Comparison of ENCODE assay signal across 11 cellular contexts in genomic region chr16:28304214-28304613, GRCh38. TPM values are rescaled to one million over a fixed set of nuclear protein-coding genes. Genes with fewer than 3 reads are reported as not detected.
DNase-seq lines count a peak whose midpoint lies in the region; ATAC-seq and TF ChIP-seq lines count a peak whose summit lies in the region.
"Had no signal": no experiment of that assay in that cellular context is flagged by ENCODE, and none has a peak within 500 bp of the region (broad histone marks: within the 10 kb centered on the region; RNA-seq: fewer than 3 reads in every experiment).

No MANE protein-coding gene starts in this region.

- H3K27ac Mint-ChIP-seq in endodermal cell (no peak overlapping the region), neural progenitor cell (no peak overlapping the region)

- H4K20me1 ChIP-seq in neural progenitor cell (ENCODE audit: low read depth), result peaks cover 93% of the 10 kb centered on the region

- no peak overlapping the region for H2AFZ ChIP-seq in neural progenitor cell (replicated peaks)

- H3K79me2 ChIP-seq in neural progenitor cell (ENCODE audit: low read depth), result peaks cover 71% of the 10 kb centered on the region

- H3K36me3 ChIP-seq in H7 (replicated peaks; ENCODE audit: control insufficient read depth, insufficient read depth, low read length) (peaks cover 10% of the 10 kb centered on the region), endodermal cell (ENCODE audit: control insufficient read depth, insufficient read depth, low read length) (peaks cover 26% of the 10 kb centered on the region), neural progenitor cell (no peaks in the 10 kb centered on the region)
- H3K36me3 ChIP-seq: right lobe of liver had no signal

- H3K9ac ChIP-seq in endodermal cell (ENCODE audit: extremely low read depth, low read length, poor library complexity, severe bottlenecking), result no peak overlapping the region
- no peak overlapping the region for H3K9ac ChIP-seq in neural progenitor cell

- H3K27me3 ChIP-seq in H7 (ENCODE audit: control insufficient read depth, insufficient read depth, low read length) (no peaks in the 10 kb centered on the region), endodermal cell (ENCODE audit: control insufficient read depth, insufficient read depth, low read length, poor library complexity, severe bottlenecking) (no peaks in the 10 kb centered on the region), neural progenitor cell (no peaks in the 10 kb centered on the region)
- H3K27me3 ChIP-seq: right lobe of liver had no signal

- H3K4me1 Mint-ChIP-seq in endodermal cell, result peaks cover 4% of the 10 kb centered on the region
- no peaks in the 10 kb centered on the region for H3K4me1 Mint-ChIP-seq in neural progenitor cell
- H3K4me1 Mint-ChIP-seq: stimulated activated naive B cell treated with anti-CD40 and anti-IgM and Interleukin-4, amounts not matched to agents 10 μg/mL and 1 μg/mL and 100 μg/mL, for 72 hours had no signal

- H3K36me3 Mint-ChIP-seq in endodermal cell (ENCODE audit: low read depth) (peaks cover 49% of the 10 kb centered on the region), neural progenitor cell (peaks cover 26% of the 10 kb centered on the region)
- H3K36me3 Mint-ChIP-seq: stimulated activated naive B cell treated with anti-CD40 and anti-IgM and Interleukin-4, amounts not matched to agents 10 μg/mL and 1 μg/mL and 100 μg/mL, for 72 hours had no signal

- H3K27ac ChIP-seq in endodermal cell (ENCODE audit: low read depth, low read length), result no peak overlapping the region
- no peak overlapping the region for H3K27ac ChIP-seq in neural progenitor cell
- H3K27ac ChIP-seq: HL-60, right lobe of liver had no signal

- H3K27me3 Mint-ChIP-seq in endodermal cell (ENCODE audit: insufficient read depth) (no peaks in the 10 kb centered on the region), neural progenitor cell (ENCODE audit: insufficient read depth, low read depth) (peaks cover 2% of the 10 kb centered on the region)
- H3K27me3 Mint-ChIP-seq: stimulated activated naive B cell treated with anti-CD40 and anti-IgM and Interleukin-4, amounts not matched to agents 10 μg/mL and 1 μg/mL and 100 μg/mL, for 72 hours had no signal

- H3F3A ChIP-seq in neural progenitor cell (ENCODE audit: low read depth), result no peaks in the 10 kb centered on the region

- H3K4me1 ChIP-seq in endodermal cell (ENCODE audit: control insufficient read depth, insufficient read depth, low read length) (no peaks in the 10 kb centered on the region), neural progenitor cell (no peaks in the 10 kb centered on the region)

- H3K9me3 Mint-ChIP-seq in endodermal cell (no peaks in the 10 kb centered on the region), neural progenitor cell (no peaks in the 10 kb centered on the region)

- H3K4me3 Mint-ChIP-seq in endodermal cell, result no peak overlapping the region
- H3K4me3 Mint-ChIP-seq in neural progenitor cell, result peak overlapping the region; percentile 50
- H3K4me3 Mint-ChIP-seq: stimulated activated naive B cell treated with anti-CD40 and anti-IgM and Interleukin-4, amounts not matched to agents 10 μg/mL and 1 μg/mL and 100 μg/mL, for 72 hours had no signal

- DNase-seq in H7, result peak; percentile 81
- peak; percentile 57 for DNase-seq in NCI-H226
- DNase-seq in endodermal cell, result peak; percentile 87
- DNase-seq in neural progenitor cell (ENCODE audit: low spot score), result peak; percentile 77
- DNase-seq in activated gamma-delta T cell (lab: John Stamatoyannopoulos, UW), result no peak
- DNase-seq: activated CD4-positive, CD25-positive, alpha-beta regulatory T cell treated with anti-CD3 and anti-CD28 coated beads, Interleukin-2, amount 50 U/mL, for 72 hours; stimulated activated naive B cell treated with anti-CD40 and anti-IgM and Interleukin-4, amounts not matched to agents 10 μg/mL and 1 μg/mL and 100 μg/mL, for 72 hours had no signal

- H3K4me2 ChIP-seq in neural progenitor cell, result no peak overlapping the region

- ATAC-seq in HG03432 (IDR thresholded peaks at IDR 0.05; ENCODE audit: unreplicated experiment) (no peak), GM18517 (IDR thresholded peaks at IDR 0.05; ENCODE audit: unreplicated experiment) (no peak)
- ATAC-seq: stimulated activated naive B cell treated with anti-CD40 and anti-IgM and Interleukin-4, amounts not matched to agents 10 μg/mL and 1 μg/mL and 100 μg/mL, for 72 hours had no signal

- 89 to 92% methylated on average over 5 to 8 of the region's 8 CpGs for WGBS in endodermal cell (ENCODE audit: insufficient coverage in 1 of 2, insufficient read length in 1 of 2), 2 experiments

- H3K4me3 ChIP-seq in H7 (ENCODE audit: insufficient read depth, low read depth, low read length) (no peak overlapping the region), endodermal cell (ENCODE audit: low read length) (no peak overlapping the region), neural progenitor cell (no peak overlapping the region)
- H3K4me3 ChIP-seq: right lobe of liver had no signal

- TF ChIP-seq CTCF in endodermal cell (conservative IDR thresholded peaks at IDR 0.05), result no peak
- TF ChIP-seq CTCF in neural progenitor cell (IDR thresholded peaks at IDR 0.05), result no peak

- no peaks in the 10 kb centered on the region for H3K9me3 ChIP-seq in endodermal cell (ENCODE audit: control insufficient read depth, low read length)
- no peaks in the 10 kb centered on the region for H3K9me3 ChIP-seq in neural progenitor cell (ENCODE audit: low read depth)
- H3K9me3 ChIP-seq: right lobe of liver had no signal

RNA-seq across cellular contexts. Expression of gene SBK1, which starts 11.9 kb away (rescaled TPM):
- 23.6 and 26.0 TPM in 2 replicates for total RNA-seq in H7 (2014; rRNA removed; shearing (Covaris generic))
- total RNA-seq in endodermal cell, result 10 to 100 TPM; 55.9 to 62.5 TPM
- 63.9 TPM for polyA plus RNA-seq in endodermal cell (2013, experiment 1 of 2)
- 60.0 TPM for polyA plus RNA-seq in endodermal cell (2013, experiment 2 of 2)
- 4.6 and 16.4 TPM in 2 replicates for total RNA-seq in neural progenitor cell (ENCODE audit: low replicate concordance)

RNA-seq across cellular contexts. Expression of gene NPIPB6, which starts 59.1 kb away (rescaled TPM):
- 0.59 and 0.81 TPM in 2 replicates for total RNA-seq in H7 (2014; rRNA removed; shearing (Covaris generic))
- total RNA-seq in endodermal cell (1 to 10 TPM; 1.8 to 3.5 TPM), neural progenitor cell (ENCODE audit: low replicate concordance) (1.3 and 6.2 TPM in 2 replicates)
- 0.93 TPM for polyA plus RNA-seq in endodermal cell (2013, experiment 1 of 2)
- 1.0 TPM for polyA plus RNA-seq in endodermal cell (2013, experiment 2 of 2)
